ENCODE assay signal across 17 cellular contexts in the genomic region with DNA sequence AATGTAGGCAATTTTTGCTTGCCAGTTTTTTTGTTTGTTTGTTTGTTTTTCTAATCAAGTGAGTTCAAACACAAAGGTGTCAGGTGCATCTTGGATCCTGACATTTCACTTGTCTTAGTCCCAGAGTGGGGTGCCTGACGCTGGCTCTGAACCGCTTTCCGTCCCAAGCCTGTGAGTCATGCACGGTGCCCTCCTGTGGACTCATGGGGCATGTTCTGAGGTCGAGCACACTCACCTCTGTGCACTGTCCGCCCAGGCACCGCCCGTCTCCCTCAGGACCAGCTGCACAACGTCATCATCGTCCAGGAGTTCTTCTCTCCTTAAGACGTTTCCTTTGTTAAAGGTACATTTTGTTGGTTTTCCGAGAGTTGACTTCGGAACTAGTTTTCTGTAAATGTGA.
"Had no signal": no experiment of that assay in that cellular context is flagged by ENCODE, and none has a peak within 500 bp of the region (broad histone marks: within the 10 kb centered on the region; RNA-seq: fewer than 3 reads in every experiment).

No MANE protein-coding gene starts in this region.

- H3K9me3 ChIP-seq: colonic mucosa, esophagus muscularis mucosa, left ventricle myocardium inferior, tibial artery, uterus had no signal

- H3K27me3 ChIP-seq: colonic mucosa, esophagus muscularis mucosa, hepatocyte, tibial artery, uterus had no signal

- H3K4me2 ChIP-seq: hepatocyte had no signal

- FAIRE-seq: keratinocyte had no signal

- H2AFZ ChIP-seq: hepatocyte had no signal

- H3K4me1 ChIP-seq: colonic mucosa, esophagus muscularis mucosa, left ventricle myocardium inferior, tibial artery, uterus had no signal

- H3K4me3 ChIP-seq: colonic mucosa, esophagus muscularis mucosa, hepatocyte, left ventricle myocardium inferior, tibial artery, uterus had no signal

- H3K79me2 ChIP-seq: hepatocyte had no signal

- H3K27ac ChIP-seq: colonic mucosa, esophagus muscularis mucosa, hepatocyte, left ventricle myocardium inferior, tibial artery, uterus had no signal

- H3K36me3 ChIP-seq: colonic mucosa, esophagus muscularis mucosa, left ventricle myocardium inferior, tibial artery, uterus had no signal

- DNase-seq: activated CD4-positive, alpha-beta memory T cell treated with anti-CD3 and anti-CD28 coated beads for 36 hours; activated CD4-positive, alpha-beta T cell treated with anti-CD3 and anti-CD28 coated beads for 36 hours; activated CD8-positive, alpha-beta memory T cell treated with anti-CD3 and anti-CD28 coated beads, Interleukin-2, amount 10 ng/mL, durations not matched to agents 7 days and 5 days; activated T-cell treated with anti-CD3 and anti-CD28 coated beads, Interleukin-2, amount 50 U/mL, for 24 hours; amygdala; central memory CD4-positive, alpha-beta T cell; colonic mucosa; left ventricle myocardium inferior; natural killer cell; stimulated activated CD4-positive, alpha-beta T cell treated with anti-CD3 and anti-CD28 coated beads, Interleukin-2, amount 100 ng/mL, for 48 hours; stimulated activated naive CD4-positive, alpha-beta T cell; T-helper 9 cell; tibial artery; uterus had no signal

- ATAC-seq: activated CD4-positive, alpha-beta T cell treated with anti-CD3 and anti-CD28 coated beads for 36 hours; activated CD8-positive, alpha-beta memory T cell treated with anti-CD3 and anti-CD28 coated beads, Interleukin-2, amount 10 ng/mL, durations not matched to agents 7 days and 5 days; natural killer cell had no signal
